Comparison of ENCODE assay signal across 16 cellular contexts in the genomic region with DNA sequence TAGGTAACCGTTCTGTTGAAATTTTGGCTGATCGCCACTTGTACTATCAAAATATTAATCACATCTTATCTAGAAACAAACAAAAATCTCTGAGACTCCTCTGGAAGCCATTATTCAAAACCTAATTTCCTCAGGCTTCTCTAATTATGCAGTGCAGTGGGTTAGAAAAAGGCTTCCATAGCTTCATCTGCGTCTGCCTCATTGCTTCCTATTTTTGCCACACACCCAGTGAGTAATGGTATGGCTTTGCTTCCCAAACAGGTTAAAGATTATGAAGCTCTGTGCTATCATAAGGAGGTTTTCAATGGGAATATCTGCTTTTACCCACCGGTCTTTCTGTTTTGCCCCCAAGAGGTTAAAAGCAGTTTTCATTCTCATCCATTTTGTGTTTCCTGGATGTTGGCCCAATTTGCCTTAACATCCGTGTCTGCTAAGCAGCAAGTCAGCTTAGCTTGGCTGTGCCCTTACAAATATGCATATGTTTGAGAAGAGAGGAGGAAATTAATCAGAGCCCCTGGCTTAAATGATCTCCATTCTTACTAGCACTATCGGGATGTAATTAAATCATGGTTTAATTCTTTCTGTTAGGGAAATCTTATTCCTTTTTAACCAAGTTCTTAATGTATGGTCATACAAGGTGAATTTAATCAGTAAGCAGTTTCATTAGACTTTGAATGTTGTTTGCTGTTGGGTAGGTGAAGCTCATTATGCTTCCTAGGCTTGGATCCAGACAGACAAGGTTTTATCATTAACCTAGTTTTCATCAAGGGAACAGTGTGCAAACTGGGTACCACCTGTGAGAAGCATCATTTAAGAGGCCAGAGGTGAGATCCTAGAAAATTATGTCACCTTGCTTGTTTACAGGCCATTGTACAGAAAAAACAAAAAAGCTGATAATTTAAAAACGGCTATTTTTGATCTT.
"Had no signal": no experiment of that assay in that cellular context is flagged by ENCODE, and none has a peak within 500 bp of the region (broad histone marks: within the 10 kb centered on the region; RNA-seq: fewer than 3 reads in every experiment).

No MANE protein-coding gene starts in this region.

- H3K36me3 ChIP-seq: breast epithelium, pancreas, tibial artery had no signal

- H3K9me3 ChIP-seq: breast epithelium, pancreas, tibial artery had no signal

- H3K4me3 ChIP-seq: breast epithelium, hepatocyte, lung, pancreas, tibial artery had no signal

- DNase-seq: activated CD4-positive, alpha-beta T cell treated with anti-CD3 and anti-CD28 coated beads, Interleukin-2, amount 50 U/mL, for 1 hour; activated CD8-positive, alpha-beta memory T cell treated with anti-CD3 and anti-CD28 coated beads for 24 hours; activated naive CD8-positive, alpha-beta T cell treated with anti-CD3 and anti-CD28 coated beads for 36 hours; amygdala; kidney glomerular epithelial cell; midbrain; pancreas; stimulated activated CD4-positive, alpha-beta T cell treated with anti-CD3 and anti-CD28 coated beads, Interleukin-2, amount 100 ng/mL, for 48 hours; T-cell; T1000; tibial artery had no signal

- H3K4me1 ChIP-seq: breast epithelium, pancreas had no signal

- H3K27me3 ChIP-seq: breast epithelium, hepatocyte, tibial artery had no signal

- ATAC-seq: activated CD4-positive, CD25-positive, alpha-beta regulatory T cell treated with anti-CD3 and anti-CD28 coated beads, Interleukin-2, amount 50 U/mL, for 24 hours; stimulated activated memory B cell treated with anti-CD40 and anti-IgM and Interleukin-4, amounts not matched to agents 10 μg/mL and 1 μg/mL and 100 μg/mL, for 72 hours; T-cell had no signal

- H3K27ac ChIP-seq: breast epithelium, hepatocyte, pancreas had no signal
